27 cellular contexts compared by ENCODE assay signal in the genomic region with DNA sequence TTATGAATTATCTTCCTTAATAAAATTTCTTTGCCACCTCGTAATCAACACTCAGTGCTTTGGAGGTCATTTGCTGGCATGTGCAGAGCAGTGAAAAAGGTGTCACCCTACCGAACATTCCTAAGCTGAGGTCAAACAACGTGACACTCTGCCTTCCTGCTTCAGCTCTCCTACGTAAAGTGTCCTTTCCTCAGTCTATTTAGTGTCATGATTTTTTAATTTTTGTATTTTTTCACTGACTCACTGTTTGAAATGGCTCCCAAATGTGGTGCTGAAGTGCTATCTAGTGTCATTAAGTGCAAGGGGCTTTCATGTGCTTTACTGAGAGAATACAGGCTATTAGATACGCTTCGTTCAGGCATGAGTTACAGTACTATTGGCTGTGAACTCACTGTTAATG.
"Had no signal": no experiment of that assay in that cellular context is flagged by ENCODE, and none has a peak within 500 bp of the region (broad histone marks: within the 10 kb centered on the region; RNA-seq: fewer than 3 reads in every experiment).

No MANE protein-coding gene starts in this region.

- H3K9me3 Mint-ChIP-seq: immature natural killer cell; naive B cell; natural killer cell; stimulated activated effector memory CD8-positive, alpha-beta T cell treated with anti-CD3 and anti-CD28 coated beads, Interleukin-12 subunit alpha, Interleukin-12 subunit beta, amount 100 ng/mL, for 72 hours; stimulated activated naive CD8-positive, alpha-beta T cell treated with anti-CD3 and anti-CD28 coated beads, Interleukin-15, Interleukin-2, amounts not matched to agents 100 ng/mL and 50 ng/mL, for 24 hours had no signal

- DNase-seq: hypothalamus; immature natural killer cell; kidney; left colon; left lung; lower lobe of right lung; mammary epithelial cell; mesenchymal stem cell; naive B cell; natural killer cell; pancreas; posterior cingulate gyrus; retina; right cardiac atrium; stimulated activated CD4-positive, alpha-beta T cell treated with anti-CD3 and anti-CD28 coated beads, Interleukin-12 subunit alpha, Interleukin-12 subunit beta, amount 100 ng/mL, for 4 hours; stimulated activated CD4-positive, alpha-beta T cell treated with anti-CD3 and anti-CD28 coated beads, Interleukin-15, amount 100 ng/mL, for 24 hours; stimulated activated CD4-positive, alpha-beta T cell treated with anti-CD3 and anti-CD28 coated beads, Interleukin-2, amount 100 ng/mL, for 24 hours; stimulated activated CD4-positive, alpha-beta T cell treated with anti-CD3 and anti-CD28 coated beads, Interleukin-4, amount 100 ng/mL, for 1 hour; stimulated activated naive CD4-positive, alpha-beta T cell; tibial artery; trophoblast cell; upper lobe of right lung had no signal

- H3K36me3 Mint-ChIP-seq: immature natural killer cell; naive B cell; natural killer cell; stimulated activated effector memory CD8-positive, alpha-beta T cell treated with anti-CD3 and anti-CD28 coated beads, Interleukin-12 subunit alpha, Interleukin-12 subunit beta, amount 100 ng/mL, for 72 hours had no signal

- FAIRE-seq: islet of Langerhans, pancreas, urothelium cell line had no signal

- H3K27me3 Mint-ChIP-seq: stimulated activated naive CD8-positive, alpha-beta T cell treated with anti-CD3 and anti-CD28 coated beads, Interleukin-15, Interleukin-2, amounts not matched to agents 100 ng/mL and 50 ng/mL, for 24 hours had no signal

- ATAC-seq: left colon; left lung; lower lobe of right lung; natural killer cell; pancreas; right cardiac atrium; sciatic nerve; stimulated activated effector memory CD8-positive, alpha-beta T cell treated with anti-CD3 and anti-CD28 coated beads, Interleukin-12 subunit alpha, Interleukin-12 subunit beta, amount 100 ng/mL, for 72 hours; upper lobe of right lung had no signal

- H3K4me3 Mint-ChIP-seq: immature natural killer cell; naive B cell; natural killer cell; stimulated activated effector memory CD8-positive, alpha-beta T cell treated with anti-CD3 and anti-CD28 coated beads, Interleukin-12 subunit alpha, Interleukin-12 subunit beta, amount 100 ng/mL, for 72 hours; stimulated activated naive CD8-positive, alpha-beta T cell treated with anti-CD3 and anti-CD28 coated beads, Interleukin-15, Interleukin-2, amounts not matched to agents 100 ng/mL and 50 ng/mL, for 24 hours had no signal

- H3K27ac Mint-ChIP-seq: immature natural killer cell; natural killer cell; stimulated activated effector memory CD8-positive, alpha-beta T cell treated with anti-CD3 and anti-CD28 coated beads, Interleukin-12 subunit alpha, Interleukin-12 subunit beta, amount 100 ng/mL, for 72 hours; stimulated activated naive CD8-positive, alpha-beta T cell treated with anti-CD3 and anti-CD28 coated beads, Interleukin-15, Interleukin-2, amounts not matched to agents 100 ng/mL and 50 ng/mL, for 24 hours had no signal
